In the genomic region with DNA sequence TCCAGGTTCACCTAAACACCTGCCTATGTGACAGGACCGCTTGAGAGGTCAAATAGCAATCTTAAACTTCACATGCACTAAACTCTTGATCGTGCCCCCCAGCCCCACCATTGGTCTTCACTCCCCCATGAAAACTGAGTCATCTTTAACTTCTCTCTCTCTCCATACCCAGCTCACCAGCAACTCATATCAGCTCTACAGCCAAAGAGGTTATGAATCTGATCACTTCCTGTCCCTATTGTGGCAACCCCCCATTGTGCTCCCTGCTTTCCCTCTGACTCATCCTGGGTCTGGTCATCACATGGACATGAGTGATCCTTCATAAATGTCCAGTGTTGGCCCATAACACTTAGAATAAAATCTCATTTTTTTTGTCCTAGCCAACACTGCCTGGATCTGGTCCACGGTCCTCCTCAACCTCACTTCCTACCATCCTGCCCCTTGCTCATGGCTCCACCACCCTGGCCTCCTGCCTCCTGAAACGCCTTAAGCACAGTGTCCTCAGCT, we compare ENCODE assay signal across 12 cellular contexts.
DNase-seq lines count a peak whose midpoint lies in the region; ATAC-seq and TF ChIP-seq lines count a peak whose summit lies in the region.
"Had no signal": no experiment of that assay in that cellular context is flagged by ENCODE, and none has a peak within 500 bp of the region (broad histone marks: within the 10 kb centered on the region; RNA-seq: fewer than 3 reads in every experiment).

No MANE protein-coding gene starts in this region.

- in situ Hi-C loops in astrocyte of the spinal cord (cut with HindIII; ENCODE audit: low sequenced_read_pairs), result no loop called here

- intact Hi-C loops in HCT116 (cut with micrococcal nuclease) (no loop called here), tibial artery (cut with DNase I; ENCODE audit: low total_unique reads) (no loop called here)

- POLR2A ChIA-PET in HCT116 (lab: Charles Lee), result no interaction called here

- H3K27ac ChIP-seq in HCT116 (ENCODE audit: low read depth, low read length) (no peak overlapping the region), tibial artery (peak overlapping the region; percentile 91 to 94)
- H3K27ac ChIP-seq in effector memory CD4-positive, alpha-beta T cell (ENCODE audit: insufficient read depth, low read length, poor library complexity, severe bottlenecking), result no peak overlapping the region

- RAD21 ChIA-PET in HCT116 (lab: Charles Lee; ENCODE audit: low non-redundant PET in 1 of 2, low total read pairs in 2 of 2, uncharacterized antibody in 2 of 2, unreplicated experiment in 2 of 2), result no interaction called here

- no TSS peak for BruUV-seq in HCT116 (replicated peaks; lab: Mats Ljungman, UMichigan)

- peak overlapping the region; percentile 60 for H3K4me2 ChIP-seq in HCT116 (ENCODE audit: low read length)

- ATAC-seq in HCT116, result peak; percentile 67
- ATAC-seq in GM21381 (IDR thresholded peaks at IDR 0.05; ENCODE audit: unreplicated experiment), result no peak
- ATAC-seq in HG02938 (IDR thresholded peaks at IDR 0.05; ENCODE audit: unreplicated experiment), result no peak

- H3K27me3 ChIP-seq in HCT116 (ENCODE audit: insufficient read depth, low read length), result no peaks in the 10 kb centered on the region
- no peaks in the 10 kb centered on the region for H3K27me3 ChIP-seq in tibial artery
- no peaks in the 10 kb centered on the region for H3K27me3 ChIP-seq in effector memory CD4-positive, alpha-beta T cell (replicated peaks; ENCODE audit: control insufficient read depth, insufficient read depth, low read length, poor library complexity, severe bottlenecking)
- H3K27me3 ChIP-seq: heart right ventricle, right atrium auricular region had no signal

- no peak for TF ChIP-seq RAD21 in HCT116 (IDR thresholded peaks at IDR 0.05; ENCODE audit: low read depth)

- TF ChIP-seq POLR2A in HCT116 (IDR thresholded peaks at IDR 0.05; ENCODE audit: borderline replicate concordance, extremely low read depth, insufficient read depth, insufficient read length), result no peak

- H3K4me3 ChIP-seq in HCT116 (replicated peaks in 1 of 2; ENCODE audit: low read depth in 1 of 2, low read length in 2 of 2) (no peak overlapping the region), astrocyte of the spinal cord (ENCODE audit: low read depth, low read length) (no peak overlapping the region), tibial artery (peak overlapping the region in 1 of 2 donors; percentile 4)
- no peak overlapping the region for H3K4me3 ChIP-seq in effector memory CD4-positive, alpha-beta T cell (ENCODE audit: insufficient read depth, low read depth, low read length, poor library complexity, severe bottlenecking)
- H3K4me3 ChIP-seq: heart right ventricle, right atrium auricular region had no signal

- no peaks in the 10 kb centered on the region for H4K20me1 ChIP-seq in HCT116 (ENCODE audit: insufficient read depth)

- H3K9ac ChIP-seq in HCT116 (ENCODE audit: low read length), result no peak overlapping the region

- TF ChIP-seq CTCF in HCT116 (IDR thresholded peaks at IDR 0.05 in 2 of 3, conservative IDR thresholded peaks at IDR 0.05 in 1 of 3; ENCODE audit: borderline replicate concordance in 1 of 3, insufficient read depth in 1 of 3, low read depth in 2 of 3, low read length in 2 of 3), result no peak
- TF ChIP-seq CTCF in astrocyte of the spinal cord (IDR thresholded peaks at IDR 0.05; ENCODE audit: low read depth, low read length), result no peak
- TF ChIP-seq CTCF in tibial artery (IDR thresholded peaks at IDR 0.05), result no peak

- no peaks in the 10 kb centered on the region for H3K79me2 ChIP-seq in HCT116 (ENCODE audit: insufficient read depth, low read length)

- no peaks in the 10 kb centered on the region for H3K9me2 ChIP-seq in HCT116 (ENCODE audit: insufficient read depth)

- H3K9me3 ChIP-seq in HCT116 (ENCODE audit: control insufficient read depth in 1 of 2, insufficient read depth in 1 of 2, low read depth in 1 of 2, low read length in 2 of 2) (no peaks in the 10 kb centered on the region), tibial artery (no peaks in the 10 kb centered on the region)
- H3K9me3 ChIP-seq in effector memory CD4-positive, alpha-beta T cell (ENCODE audit: control insufficient read depth, low read length), result no peaks in the 10 kb centered on the region
- H3K9me3 ChIP-seq: heart right ventricle, right atrium auricular region had no signal

- H2AFZ ChIP-seq in HCT116 (ENCODE audit: low read depth, low read length, poor library complexity, severe bottlenecking), result no peak overlapping the region

- DNase-seq in HCT116 (ENCODE audit: low read depth, low spot score), result peak; percentile 21
- peak; percentile 92 for DNase-seq in astrocyte of the spinal cord (ENCODE audit: low read depth, low spot score)
- peak; percentile 97 for DNase-seq in kidney tubule cell (ENCODE audit: low spot score)
- peak; percentile 64 to 83 for DNase-seq in tibial artery
- DNase-seq in effector memory CD4-positive, alpha-beta T cell, result no peak
- no peak for DNase-seq in NOMO-1 treated with DMSO at 0.1 percent for 48 hours (lab: John Stamatoyannopoulos, UW; ENCODE audit: unreplicated experiment)
- DNase-seq: activated T-cell treated with anti-CD3 and anti-CD28 coated beads, Interleukin-2, amount 50 U/mL, for 48 hours; heart right ventricle; NCI-H1105 treated with DMSO at 0.1 percent for 48 hours had no signal

- peaks cover 4 to 23% of the 10 kb centered on the region in 2 experiments; a peak in 3 of 4 replicates for H3K4me1 ChIP-seq in HCT116 (ENCODE audit: control insufficient read depth in 1 of 2, insufficient read depth in 2 of 2, low read length in 2 of 2)
- H3K4me1 ChIP-seq in tibial artery, result peaks cover 0 to 100% (median 91%) of the 10 kb centered on the region in 4 donors
- no peaks in the 10 kb centered on the region for H3K4me1 ChIP-seq in effector memory CD4-positive, alpha-beta T cell (ENCODE audit: control insufficient read depth, insufficient read depth, low read length, poor library complexity, severe bottlenecking)

- CTCF ChIA-PET in HCT116 (lab: Charles Lee), result interaction anchor here (1.5 kb wide), 2 partner anchors 14 to 46 kb away, joined by 4 read pairs; no protein-coding TSS in a partner anchor

- H3K36me3 ChIP-seq in HCT116 (ENCODE audit: control insufficient read depth in 1 of 2, insufficient read depth in 2 of 2, low read length in 2 of 2) (no peaks in the 10 kb centered on the region), tibial artery (peaks cover 63 to 74% (median 64%) of the 10 kb centered on the region in 3 donors)
- no peaks in the 10 kb centered on the region for H3K36me3 ChIP-seq in effector memory CD4-positive, alpha-beta T cell (ENCODE audit: control insufficient read depth, insufficient read depth, low read length)
- H3K36me3 ChIP-seq: heart right ventricle, right atrium auricular region had no signal

TF ChIP-seq in HCT116, 20 proteins besides CTCF, POLR2A, EP300 and RAD21:
- TF ChIP-seq, protein P1, sequence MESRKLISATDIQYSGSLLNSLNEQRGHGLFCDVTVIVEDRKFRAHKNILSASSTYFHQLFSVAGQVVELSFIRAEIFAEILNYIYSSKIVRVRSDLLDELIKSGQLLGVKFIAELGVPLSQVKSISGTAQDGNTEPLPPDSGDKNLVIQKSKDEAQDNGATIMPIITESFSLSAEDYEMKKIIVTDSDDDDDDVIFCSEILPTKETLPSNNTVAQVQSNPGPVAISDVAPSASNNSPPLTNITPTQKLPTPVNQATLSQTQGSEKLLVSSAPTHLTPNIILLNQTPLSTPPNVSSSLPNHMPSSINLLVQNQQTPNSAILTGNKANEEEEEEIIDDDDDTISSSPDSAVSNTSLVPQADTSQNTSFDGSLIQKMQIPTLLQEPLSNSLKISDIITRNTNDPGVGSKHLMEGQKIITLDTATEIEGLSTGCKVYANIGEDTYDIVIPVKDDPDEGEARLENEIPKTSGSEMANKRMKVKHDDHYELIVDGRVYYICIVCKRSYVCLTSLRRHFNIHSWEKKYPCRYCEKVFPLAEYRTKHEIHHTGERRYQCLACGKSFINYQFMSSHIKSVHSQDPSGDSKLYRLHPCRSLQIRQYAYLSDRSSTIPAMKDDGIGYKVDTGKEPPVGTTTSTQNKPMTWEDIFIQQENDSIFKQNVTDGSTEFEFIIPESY (IDR thresholded peaks at IDR 0.05; ENCODE audit: extremely low read depth, insufficient replicate concordance, low read length), result no peak
- TF ChIP-seq FOSL1 (IDR thresholded peaks at IDR 0.05; ENCODE audit: low read depth) (peak; percentile 58), SP1 (IDR thresholded peaks at IDR 0.05; ENCODE audit: low read depth) (0 out of 2 replicates have a peak, but pooled peaks have one; percentile 22), JUND (IDR thresholded peaks at IDR 0.05) (peak; percentile 46; the same call in 1 of the 2 replicates)
TF ChIP-seq in HCT116: peak in this region for 3.

Comparison
In these comparisons a context has a peak if more than half of its experiments do, and no peak if none do; other contexts are left out.
1. DNase-seq: peak in HCT116 (single experiment), astrocyte of the spinal cord (single experiment), kidney tubule cell (single experiment) and tibial artery (2 of 2); none in effector memory CD4-positive, alpha-beta T cell (0 of 3) and NOMO-1 treated with DMSO at 0.1 percent for 48 hours (single experiment).
2. H3K27ac ChIP-seq: peak in tibial artery (2 of 2); none in HCT116 (single experiment) and effector memory CD4-positive, alpha-beta T cell (single experiment).